In genomic region chr2:233072838-233073237, GRCh38 we compare ENCODE assay signal across 24 cellular contexts. TPM values are rescaled to one million over a fixed set of nuclear protein-coding genes. Genes with fewer than 3 reads are reported as not detected.
DNase-seq lines count a peak whose midpoint lies in the region; ATAC-seq and TF ChIP-seq lines count a peak whose summit lies in the region.
"Had no signal": no experiment of that assay in that cellular context is flagged by ENCODE, and none has a peak within 500 bp of the region (broad histone marks: within the 10 kb centered on the region; RNA-seq: fewer than 3 reads in every experiment).

No MANE protein-coding gene starts in this region.

- H3K9me3 ChIP-seq in OCI-LY3 (ENCODE audit: insufficient read depth, low read length) (no peaks in the 10 kb centered on the region), suprapubic skin (no peaks in the 10 kb centered on the region), T-helper 17 cell (ENCODE audit: control insufficient read depth, low read length, poor library complexity, severe bottlenecking) (no peaks in the 10 kb centered on the region)
- H3K9me3 ChIP-seq: lower lobe of right lung had no signal

- H3K79me2 ChIP-seq in OCI-LY3 (ENCODE audit: low read length), result peaks cover 96% of the 10 kb centered on the region

- ATAC-seq in T-helper 17 cell (no peak), GM18498 (IDR thresholded peaks at IDR 0.05; ENCODE audit: unreplicated experiment) (no peak), GM19023 (IDR thresholded peaks at IDR 0.05; ENCODE audit: unreplicated experiment) (no peak)
- ATAC-seq: lower lobe of right lung had no signal

- TF ChIP-seq CTCF in OCI-LY3 (IDR thresholded peaks at IDR 0.05; ENCODE audit: low read depth, low read length) (no peak), suprapubic skin (IDR thresholded peaks at IDR 0.05) (no peak)

- peak; percentile 26 for DNase-seq in activated T-cell treated with anti-CD3 and anti-CD28 coated beads, Interleukin-2, amount 50 U/mL, for 24 hours
- DNase-seq in activated T-cell treated with anti-CD3 and anti-CD28 coated beads for 4 hours (no peak), immature natural killer cell (no peak), suprapubic skin (ENCODE audit: low spot score in 2 of 2) (peak; percentile 37), T-helper 17 cell (no peak)
- DNase-seq: activated effector memory CD4-positive, alpha-beta T cell treated with Interleukin-2 at 50 U/mL for 16 hours; central memory CD4-positive, alpha-beta T cell; DMS79; effector CD8-positive, alpha-beta T cell; lower lobe of right lung; NCI-H1694 treated with DMSO at 0.1 percent for 48 hours; NCI-H446; SHP77; stimulated activated CD4-positive, alpha-beta T cell treated with anti-CD3 and anti-CD28 coated beads, Interleukin-4, amount 100 ng/mL, for 4 hours had no signal

- H2AFZ ChIP-seq in OCI-LY3 (ENCODE audit: low read depth, low read length), result no peak overlapping the region

- H3K4me3 ChIP-seq in OCI-LY3 (ENCODE audit: low read length) (no peak overlapping the region), suprapubic skin (no peak overlapping the region)
- H3K4me3 ChIP-seq: lower lobe of right lung, skin epidermis had no signal

- TF ChIP-seq POLR2A in suprapubic skin (IDR thresholded peaks at IDR 0.05), result no peak

- H3K27ac Mint-ChIP-seq in activated T-cell treated with anti-CD3 and anti-CD28 coated beads, Interleukin-2, amount 50 U/mL, for 24 hours, result peak overlapping the region; percentile 71
- H3K27ac Mint-ChIP-seq in immature natural killer cell (peak overlapping the region in 1 of 6 donors; percentile 73), T-helper 17 cell (no peak overlapping the region)
- H3K27ac Mint-ChIP-seq: IgD-negative memory B cell had no signal

- peak overlapping the region; percentile 35; the same call in 1 of the 2 replicates for H3K9ac ChIP-seq in OCI-LY3 (ENCODE audit: low read length)

- peaks cover 25% of the 10 kb centered on the region for H4K20me1 ChIP-seq in OCI-LY3 (ENCODE audit: insufficient read depth, low read length)

- H3K36me3 Mint-ChIP-seq in activated T-cell treated with anti-CD3 and anti-CD28 coated beads, Interleukin-2, amount 50 U/mL, for 24 hours (ENCODE audit: low read depth), result peaks cover 53% of the 10 kb centered on the region
- peaks cover 8 to 22% (median 19%) of the 10 kb centered on the region in 3 donors for H3K36me3 Mint-ChIP-seq in immature natural killer cell
- H3K36me3 Mint-ChIP-seq in T-helper 17 cell (ENCODE audit: low read depth), result peaks cover 7% of the 10 kb centered on the region

- 79% methylated on average over 4 of the region's 4 CpGs for WGBS in suprapubic skin

- H3K36me3 ChIP-seq in OCI-LY3 (replicated peaks; ENCODE audit: low read depth, low read length) (peaks cover 46% of the 10 kb centered on the region), suprapubic skin (no peaks in the 10 kb centered on the region)
- H3K36me3 ChIP-seq: lower lobe of right lung had no signal

- H3K4me1 Mint-ChIP-seq in activated T-cell treated with anti-CD3 and anti-CD28 coated beads, Interleukin-2, amount 50 U/mL, for 24 hours (ENCODE audit: low read depth), result peaks cover 44% of the 10 kb centered on the region
- H3K4me1 Mint-ChIP-seq in immature natural killer cell (peaks cover under 1 to 46% of the 10 kb centered on the region in 2 donors), T-helper 17 cell (peaks cover 29% of the 10 kb centered on the region)

- peaks cover 3% of the 10 kb centered on the region for H3K9me3 Mint-ChIP-seq in activated T-cell treated with anti-CD3 and anti-CD28 coated beads, Interleukin-2, amount 50 U/mL, for 24 hours
- no peaks in the 10 kb centered on the region for H3K9me3 Mint-ChIP-seq in immature natural killer cell

- peak overlapping the region; percentile 61 for H3K27ac ChIP-seq in OCI-LY3 (ENCODE audit: low read length)
- H3K27ac ChIP-seq in suprapubic skin, result no peak overlapping the region
- H3K27ac ChIP-seq: HL-60, lower lobe of right lung had no signal

- no peak for TF ChIP-seq EP300 in suprapubic skin (IDR thresholded peaks at IDR 0.05)

- no peaks in the 10 kb centered on the region for H3K27me3 ChIP-seq in OCI-LY3 (ENCODE audit: low read depth, low read length)
- no peaks in the 10 kb centered on the region for H3K27me3 ChIP-seq in suprapubic skin

- H3K4me3 Mint-ChIP-seq in activated T-cell treated with anti-CD3 and anti-CD28 coated beads, Interleukin-2, amount 50 U/mL, for 24 hours, result no peak overlapping the region
- H3K4me3 Mint-ChIP-seq in immature natural killer cell, result peak overlapping the region in 3 of 5 donors; percentile 17 to 50 (median 42)
- H3K4me3 Mint-ChIP-seq in T-helper 17 cell, result no peak overlapping the region

- H3K27me3 Mint-ChIP-seq in activated T-cell treated with anti-CD3 and anti-CD28 coated beads, Interleukin-2, amount 50 U/mL, for 24 hours, result no peaks in the 10 kb centered on the region
- H3K27me3 Mint-ChIP-seq in immature natural killer cell (ENCODE audit: low read depth in 3 of 3) (peaks cover 1 to 7% (median 2%) of the 10 kb centered on the region in 3 donors), T-helper 17 cell (no peaks in the 10 kb centered on the region)
- H3K27me3 Mint-ChIP-seq: IgD-negative memory B cell had no signal

- peak overlapping the region; percentile 44; the same call in 1 of the 2 replicates for H3K4me2 ChIP-seq in OCI-LY3 (ENCODE audit: low read length)

- H3K4me1 ChIP-seq in OCI-LY3 (ENCODE audit: low read length) (peaks cover 51% of the 10 kb centered on the region), suprapubic skin (peaks cover 24% of the 10 kb centered on the region)

RNA-seq across cellular contexts. Expression of gene INPP5D, which starts 12.7 kb away (rescaled TPM):
- polyA plus RNA-seq in immature natural killer cell, result 100 to 1,000 TPM in 1 of 3 donors, 10 to 100 TPM in 2; 54.8 to 307 (median 73.5) TPM
- total RNA-seq in suprapubic skin, result 10 to 100 TPM in 2 of 4 donors, 1 to 10 TPM in 2; 6.5 to 18.7 (median 11.5) TPM
- total RNA-seq in T-helper 17 cell, result 100 to 1,000 TPM; 163 to 184 TPM

RNA-seq across cellular contexts. Expression of gene NEU2, which starts 40.4 kb away (rescaled TPM):
- not detected for polyA plus RNA-seq in immature natural killer cell
- total RNA-seq in suprapubic skin, result 10 to 100 TPM in 1 of 4 donors, 1 to 10 TPM in 3; 1.7 to 19.9 (median 5.8) TPM
- total RNA-seq in T-helper 17 cell, result not detected
- total RNA-seq: fibroblast of lung; H4; lower lobe of right lung; T-helper 1 cell treated with Interleukin-12 subunit alpha and Interleukin-12 subunit beta and Interleukin-4 antibody, amounts not matched to agents 30 ng/mL and 1 ng/mL, for 36 hours; temporal lobe had no signal
- polyA plus RNA-seq: fibroblast of lung, IgD-negative memory B cell had no signal

RNA-seq across cellular contexts. Expression of gene NGEF, which starts 59.8 kb away (rescaled TPM):
- polyA plus RNA-seq in immature natural killer cell, result not detected
- 10 to 100 TPM; 14.4 to 25.0 (median 17.9) TPM for total RNA-seq in suprapubic skin
- total RNA-seq in T-helper 17 cell, result not detected
- total RNA-seq: T-helper 1 cell treated with Interleukin-12 subunit alpha and Interleukin-12 subunit beta and Interleukin-4 antibody, amounts not matched to agents 30 ng/mL and 1 ng/mL, for 36 hours had no signal
- polyA plus RNA-seq: IgD-negative memory B cell had no signal

Comparison
In these comparisons a context has a peak if more than half of its experiments do, and no peak if none do; other contexts are left out.
1. DNase-seq: peak in activated T-cell treated with anti-CD3 and anti-CD28 coated beads, Interleukin-2, amount 50 U/mL, for 24 hours (single experiment) and suprapubic skin (2 of 2); none in activated T-cell treated with anti-CD3 and anti-CD28 coated beads for 4 hours (single experiment), immature natural killer cell (0 of 3) and T-helper 17 cell (0 of 3).
2. H3K4me3 Mint-ChIP-seq: peak in immature natural killer cell (3 of 5); none in activated T-cell treated with anti-CD3 and anti-CD28 coated beads, Interleukin-2, amount 50 U/mL, for 24 hours (single experiment) and T-helper 17 cell (single experiment).
3. RNA of gene INPP5D, which starts 12.7 kb away (total RNA-seq): 163 to 184 TPM in T-helper 17 cell; 6.5 to 18.7 TPM in suprapubic skin; every median in the first group is over 4 times any median in the second.
4. RNA of gene NGEF, which starts 59.8 kb away (total RNA-seq): 14.4 to 25.0 TPM in suprapubic skin; not detected in T-helper 17 cell; every median in the first group is over 10 times any median in the second.